ENCODE assay signal across 22 cellular contexts in the genomic region with DNA sequence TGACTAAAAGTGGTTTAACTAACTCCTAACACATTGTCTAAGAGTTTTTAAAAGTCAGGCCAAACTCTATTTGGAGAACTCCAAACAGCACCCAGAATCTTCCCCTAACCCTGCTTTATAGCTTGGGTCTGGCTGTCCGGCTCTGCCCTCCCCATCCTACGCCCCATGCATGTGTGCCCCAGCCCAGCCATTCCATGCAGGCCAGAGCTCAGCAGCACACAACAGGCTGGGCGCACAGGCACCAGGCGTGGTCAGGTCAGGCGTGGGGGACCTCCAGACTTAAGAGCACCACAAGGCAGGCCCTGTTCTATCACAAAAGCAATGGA. TPM values are rescaled to one million over a fixed set of nuclear protein-coding genes. Genes with fewer than 3 reads are reported as not detected.
A peak's percentile ranks its signal among the peaks of the same experiment; 100 is the strongest.
DNase-seq lines count a peak whose midpoint lies in the region; ATAC-seq and TF ChIP-seq lines count a peak whose summit lies in the region.
"Had no signal": no experiment of that assay in that cellular context is flagged by ENCODE, and none has a peak within 500 bp of the region (broad histone marks: within the 10 kb centered on the region; RNA-seq: fewer than 3 reads in every experiment).

No MANE protein-coding gene starts in this region.

- intact Hi-C loops in esophagus squamous epithelium (cut with DNase I) = no loop called here

- H3K27ac ChIP-seq in RWPE1 = peak overlapping the region; percentile 93
- peak overlapping the region in 3 of 4 donors; percentile 12 to 54 (median 51) for H3K27ac ChIP-seq in esophagus squamous epithelium
- H3K27ac ChIP-seq in osteoblast (ENCODE audit: low read depth, low read length) = peak overlapping the region; percentile 98
- H3K27ac ChIP-seq: C4-2B, testis, WERI-Rb-1 had no signal

- POLR2A ChIA-PET in RWPE1 (lab: Yijun Ruan, JAX; ENCODE audit: low non-redundant PET) = no interaction called here

- H4K20me1 ChIP-seq in osteoblast (ENCODE audit: insufficient read depth, low read length) = peaks cover 6% of the 10 kb centered on the region

- no peaks in the 10 kb centered on the region for H3K36me3 ChIP-seq in H7 (replicated peaks; ENCODE audit: control insufficient read depth, insufficient read depth, low read length)
- no peaks in the 10 kb centered on the region for H3K36me3 ChIP-seq in esophagus squamous epithelium
- no peaks in the 10 kb centered on the region for H3K36me3 ChIP-seq in osteoblast (ENCODE audit: insufficient read depth, low read length)
- H3K36me3 ChIP-seq: prostate gland, spleen had no signal

- TF ChIP-seq CTCF in RWPE1 (conservative IDR thresholded peaks at IDR 0.05; ENCODE audit: low read depth) (no peak), esophagus squamous epithelium (IDR thresholded peaks at IDR 0.05) (no peak), osteoblast (IDR thresholded peaks at IDR 0.05; ENCODE audit: extremely low read depth, low read depth, low read length) (no peak)

- no peak for ATAC-seq in GM19455 (IDR thresholded peaks at IDR 0.05; ENCODE audit: unreplicated experiment)
- ATAC-seq in GM21360 (IDR thresholded peaks at IDR 0.05; ENCODE audit: unreplicated experiment) = no peak
- ATAC-seq: activated naive CD4-positive, alpha-beta T cell treated with anti-CD3 and anti-CD28 coated beads, Interleukin-2, amount 50 U/mL, for 72 hours; naive thymus-derived CD8-positive, alpha-beta T cell had no signal

- H3K27me3 ChIP-seq in H7 (ENCODE audit: control insufficient read depth, insufficient read depth, low read length) = no peaks in the 10 kb centered on the region
- no peaks in the 10 kb centered on the region for H3K27me3 ChIP-seq in esophagus squamous epithelium
- no peaks in the 10 kb centered on the region for H3K27me3 ChIP-seq in osteoblast (ENCODE audit: insufficient read depth, low read length)
- H3K27me3 ChIP-seq: spleen, testis had no signal

- DNase-seq in H7 (peak; percentile 21), RWPE1 (ENCODE audit: low spot score) (no peak), esophagus squamous epithelium (lab: John Stamatoyannopoulos, UW) (no peak), osteoblast (ENCODE audit: insufficient read length, low spot score, missing footprints) (no peak), mesenteric fat pad (ENCODE audit: low spot score) (no peak)
- DNase-seq in stimulated activated CD4-positive, alpha-beta T cell treated with anti-CD3 and anti-CD28 coated beads, Interleukin-1b, Interleukin-23, amount 100 ng/mL, for 48 hours = no peak
- DNase-seq: activated CD4-positive, alpha-beta memory T cell treated with anti-CD3 and anti-CD28 coated beads, Interleukin-2, amount 10 ng/mL, durations not matched to agents 7 days and 5 days; activated T-cell treated with anti-CD3 and anti-CD28 coated beads, Interleukin-2, amount 50 U/mL, for 1 hour; DMS 273 treated with DMSO at 0.1 percent for 48 hours; mammary epithelial cell; MM.1S; NCI-H2029; NK-92 treated with Interleukin-12 subunit alpha and Interleukin-12 subunit beta, amount 100 ng/mL, for 24 hours; spleen; WERI-Rb-1 had no signal

- no peak for TF ChIP-seq POLR2A in esophagus squamous epithelium (IDR thresholded peaks at IDR 0.05)

- H3K4me1 ChIP-seq in esophagus squamous epithelium (peaks cover 55 to 94% (median 79%) of the 10 kb centered on the region in 3 donors), osteoblast (ENCODE audit: insufficient read depth, low read length) (peaks cover 49% of the 10 kb centered on the region)

- H3K4me3 ChIP-seq in H7 (ENCODE audit: insufficient read depth, low read depth, low read length) (no peak overlapping the region), esophagus squamous epithelium (no peak overlapping the region), osteoblast (ENCODE audit: insufficient read depth, low read length) (no peak overlapping the region)
- H3K4me3 ChIP-seq: prostate gland, spleen, testis had no signal

- H2AFZ ChIP-seq in osteoblast (ENCODE audit: low read length) = no peak overlapping the region

- peaks cover 79% of the 10 kb centered on the region for H3K79me2 ChIP-seq in osteoblast (ENCODE audit: insufficient read depth, low read length)

- no peak overlapping the region for H3K4me2 ChIP-seq in osteoblast (ENCODE audit: insufficient read depth, low read length)

- H3K9me3 ChIP-seq in esophagus squamous epithelium (no peaks in the 10 kb centered on the region), osteoblast (ENCODE audit: low read depth, low read length) (no peaks in the 10 kb centered on the region)
- H3K9me3 ChIP-seq: prostate gland, spleen, testis had no signal

- WGBS in esophagus squamous epithelium, 2 donors = 61 to 87% methylated on average over 3 to 4 of the region's 5 CpGs

- CTCF ChIA-PET in RWPE1 (lab: Yijun Ruan, JAX) = no interaction called here

RNA-seq across cellular contexts. Expression of a gene that starts 31.1 kb away (rescaled TPM):
- total RNA-seq in H7 (2014; rRNA removed; shearing (Covaris generic)) = 11.6 and 18.0 TPM in 2 replicates
- 10 to 100 TPM; 17.7 to 31.4 (median 24.2) TPM for total RNA-seq in esophagus squamous epithelium
- total RNA-seq in osteoblast = 8.8 and 9.4 TPM in 2 replicates
- total RNA-seq in mesenteric fat pad = 19.3 TPM
